ENCODE assay signal across 10 cellular contexts in genomic region chr2:61493523-61493942, GRCh38. TPM values are rescaled to one million over a fixed set of nuclear protein-coding genes. Genes with fewer than 3 reads are reported as not detected.
DNase-seq lines count a peak whose midpoint lies in the region; ATAC-seq, FAIRE-seq and TF ChIP-seq lines count a peak whose summit lies in the region.
"Had no signal": no experiment of that assay in that cellular context is flagged by ENCODE, and none has a peak within 500 bp of the region (broad histone marks: within the 10 kb centered on the region; RNA-seq: fewer than 3 reads in every experiment).

No MANE protein-coding gene starts in this region.

- no peak for FAIRE-seq in HTR-8/SVneo (lab: Jason Lieb, UNC)

- H3K9me3 Mint-ChIP-seq in endothelial cell (ENCODE audit: unreplicated experiment): no peaks in the 10 kb centered on the region

- no peaks in the 10 kb centered on the region for H3K9me3 ChIP-seq in T-helper 17 cell (ENCODE audit: control insufficient read depth, low read length, poor library complexity, severe bottlenecking)

- no peak for TF ChIP-seq CTCF in AG10803 (conservative IDR thresholded peaks at IDR 0.05; ENCODE audit: low read length)
- no peak for TF ChIP-seq CTCF in fibroblast of mammary gland (conservative IDR thresholded peaks at IDR 0.05; ENCODE audit: control insufficient read depth, insufficient read depth, low read depth, low read length)
- no peak for TF ChIP-seq CTCF in endothelial cell (IDR thresholded peaks at IDR 0.05; ENCODE audit: unreplicated experiment)

- H3K4me3 ChIP-seq in AG10803 (ENCODE audit: low read length): no peak overlapping the region
- H3K4me3 ChIP-seq in fibroblast of mammary gland (ENCODE audit: control insufficient read depth, low read depth, low read length): no peak overlapping the region

- ATAC-seq in T-helper 17 cell: peak; percentile 59
- no peak for ATAC-seq in HG02884 (IDR thresholded peaks at IDR 0.05; ENCODE audit: unreplicated experiment)
- ATAC-seq in GM21737 (IDR thresholded peaks at IDR 0.05; ENCODE audit: unreplicated experiment): no peak

- H3K27me3 Mint-ChIP-seq in T-helper 17 cell (no peaks in the 10 kb centered on the region), endothelial cell (ENCODE audit: unreplicated experiment) (peaks cover 3% of the 10 kb centered on the region)

- H3K4me3 Mint-ChIP-seq in T-helper 17 cell: peak overlapping the region; percentile 45
- no peak overlapping the region for H3K4me3 Mint-ChIP-seq in endothelial cell (ENCODE audit: unreplicated experiment)

- peak; percentile 23 for DNase-seq in AG10803 (ENCODE audit: low read depth)
- DNase-seq in EH (ENCODE audit: low read depth): peak; percentile 46
- no peak for DNase-seq in T-helper 17 cell
- peak; percentile 24 for DNase-seq in fibroblast of mammary gland (ENCODE audit: low read depth)
- DNase-seq in endothelial cell (ENCODE audit: low spot score): no peak
- DNase-seq in HTR-8/SVneo (ENCODE audit: insufficient read length, low spot score): no peak
- DNase-seq: activated effector memory CD4-positive, alpha-beta T cell treated with anti-CD3 and anti-CD28 coated beads, Interleukin-2, amount 50 U/mL, for 16 hours; NCI-H510A treated with DMSO at 0.1 percent for 48 hours had no signal

- H3K4me1 Mint-ChIP-seq in T-helper 17 cell: peaks cover 17% of the 10 kb centered on the region
- no peaks in the 10 kb centered on the region for H3K4me1 Mint-ChIP-seq in endothelial cell (ENCODE audit: unreplicated experiment)

- H3K27ac Mint-ChIP-seq in T-helper 17 cell (peak overlapping the region; percentile 87), endothelial cell (ENCODE audit: unreplicated experiment) (no peak overlapping the region)

- peaks cover 6% of the 10 kb centered on the region for H3K36me3 Mint-ChIP-seq in T-helper 17 cell (ENCODE audit: low read depth)
- H3K36me3 Mint-ChIP-seq in endothelial cell (ENCODE audit: low read depth, unreplicated experiment): peaks cover 54% of the 10 kb centered on the region

RNA-seq across cellular contexts. Expression of gene USP34, which starts 22.6 kb away (rescaled TPM):
- total RNA-seq in T-helper 17 cell: 100 to 1,000 TPM; 148 to 170 TPM
- total RNA-seq in endothelial cell (ENCODE audit: unreplicated experiment): 97.4 TPM

RNA-seq across cellular contexts. Expression of gene XPO1, which starts 44.6 kb away (rescaled TPM):
- total RNA-seq in T-helper 17 cell (100 to 1,000 TPM; 110 to 121 TPM), endothelial cell (ENCODE audit: unreplicated experiment) (138 TPM)

Comparison
In these comparisons a context has a peak if more than half of its experiments do, and no peak if none do; other contexts are left out.
1. DNase-seq: peak in AG10803 (single experiment), EH (single experiment) and fibroblast of mammary gland (single experiment); none in T-helper 17 cell (0 of 3), endothelial cell (single experiment) and HTR-8/SVneo (single experiment).